ENCODE assay signal across 10 cellular contexts in the genomic region with DNA sequence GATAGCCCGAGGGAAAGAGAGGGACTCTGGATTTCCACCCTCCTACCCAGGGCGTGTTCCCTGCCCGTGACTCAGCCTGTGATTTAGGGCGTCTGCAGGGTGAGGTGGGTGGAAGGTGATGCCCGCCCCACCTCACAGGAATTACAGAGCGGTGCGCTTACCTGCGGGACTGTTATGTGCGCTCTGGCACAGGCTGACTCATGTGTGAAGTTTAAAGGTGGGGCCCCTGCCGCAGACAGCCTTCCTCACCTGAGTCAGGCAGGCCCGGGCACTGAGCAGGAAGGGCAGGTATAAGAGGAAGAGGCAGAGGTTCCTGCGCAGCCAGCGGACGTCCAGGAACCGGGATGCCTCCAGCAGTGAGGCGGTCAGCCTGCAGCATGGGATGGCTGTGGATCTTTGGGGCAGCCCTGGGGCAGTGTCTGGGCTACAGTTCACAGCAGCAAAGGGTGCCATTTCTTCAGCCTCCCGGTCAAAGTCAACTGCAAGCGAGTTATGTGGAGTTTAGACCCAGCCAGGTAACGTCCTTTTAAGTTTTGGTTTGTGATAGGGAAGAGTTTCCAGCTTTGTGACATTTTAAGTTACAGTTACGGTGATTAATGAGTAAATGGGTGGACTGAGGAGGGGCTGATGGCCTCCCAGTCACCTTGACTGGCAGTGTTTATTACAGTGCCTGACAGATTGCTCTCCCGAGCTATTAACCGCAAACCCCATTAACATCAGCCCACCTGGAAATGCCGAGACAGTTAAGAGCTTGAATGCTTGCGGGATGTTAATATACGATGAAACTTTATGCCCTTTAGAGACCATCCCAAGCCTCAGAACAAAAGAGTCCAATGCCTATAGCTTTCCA.
DNase-seq lines count a peak whose midpoint lies in the region; ATAC-seq lines count a peak whose summit lies in the region.
"Had no signal": no experiment of that assay in that cellular context is flagged by ENCODE, and none has a peak within 500 bp of the region (broad histone marks: within the 10 kb centered on the region; RNA-seq: fewer than 3 reads in every experiment).

No MANE protein-coding gene starts in this region.

- no peaks in the 10 kb centered on the region for H3K27me3 Mint-ChIP-seq in stimulated activated naive CD8-positive, alpha-beta T cell treated with anti-CD3 and anti-CD28 coated beads, Interleukin-15, Interleukin-2, amounts not matched to agents 100 ng/mL and 50 ng/mL, for 24 hours

- H3K9me3 Mint-ChIP-seq in stimulated activated naive CD8-positive, alpha-beta T cell treated with anti-CD3 and anti-CD28 coated beads, Interleukin-15, Interleukin-2, amounts not matched to agents 100 ng/mL and 50 ng/mL, for 24 hours: no peaks in the 10 kb centered on the region
- H3K9me3 Mint-ChIP-seq: IgD-negative memory B cell had no signal

- peaks cover 37% of the 10 kb centered on the region for H3K4me1 Mint-ChIP-seq in stimulated activated naive CD8-positive, alpha-beta T cell treated with anti-CD3 and anti-CD28 coated beads, Interleukin-15, Interleukin-2, amounts not matched to agents 100 ng/mL and 50 ng/mL, for 24 hours (ENCODE audit: low read depth)

- DNase-seq in DMS 273 (lab: John Stamatoyannopoulos, UW; ENCODE audit: unreplicated experiment) (peak; percentile 18), DMS 273 treated with DMSO at 0.1 percent for 48 hours (lab: John Stamatoyannopoulos, UW) (no peak), left lobe of liver (ENCODE audit: low spot score) (no peak), NCI-H446 treated with DMSO at 0.1 percent for 48 hours (lab: John Stamatoyannopoulos, UW) (no peak)
- DNase-seq in activated effector memory CD4-positive, alpha-beta T cell treated with anti-CD3 and anti-CD28 coated beads, Interleukin-2, amount 50 U/mL, for 16 hours: peak; percentile 78
- DNase-seq: SW 1271 had no signal

- H3K36me3 Mint-ChIP-seq in stimulated activated naive CD8-positive, alpha-beta T cell treated with anti-CD3 and anti-CD28 coated beads, Interleukin-15, Interleukin-2, amounts not matched to agents 100 ng/mL and 50 ng/mL, for 24 hours (ENCODE audit: low read depth): no peaks in the 10 kb centered on the region
- H3K36me3 Mint-ChIP-seq: IgD-negative memory B cell had no signal

- H3K27ac Mint-ChIP-seq in stimulated activated naive CD8-positive, alpha-beta T cell treated with anti-CD3 and anti-CD28 coated beads, Interleukin-15, Interleukin-2, amounts not matched to agents 100 ng/mL and 50 ng/mL, for 24 hours: peak overlapping the region; percentile 79

- H3K4me3 Mint-ChIP-seq in stimulated activated naive CD8-positive, alpha-beta T cell treated with anti-CD3 and anti-CD28 coated beads, Interleukin-15, Interleukin-2, amounts not matched to agents 100 ng/mL and 50 ng/mL, for 24 hours: peak overlapping the region; percentile 45

- ATAC-seq in left lobe of liver (peak; percentile 59), GM18873 (IDR thresholded peaks at IDR 0.05; ENCODE audit: low FRiP score, unreplicated experiment) (no peak), GM21381 (IDR thresholded peaks at IDR 0.05; ENCODE audit: unreplicated experiment) (no peak)

Comparison
In these comparisons a context has a peak if more than half of its experiments do, and no peak if none do; other contexts are left out.
1. DNase-seq: peak in DMS 273 (single experiment) and activated effector memory CD4-positive, alpha-beta T cell treated with anti-CD3 and anti-CD28 coated beads, Interleukin-2, amount 50 U/mL, for 16 hours (single experiment); none in DMS 273 treated with DMSO at 0.1 percent for 48 hours (single experiment), left lobe of liver (single experiment) and NCI-H446 treated with DMSO at 0.1 percent for 48 hours (single experiment).